Comparison of ENCODE assay signal across 8 cellular contexts in the genomic region with DNA sequence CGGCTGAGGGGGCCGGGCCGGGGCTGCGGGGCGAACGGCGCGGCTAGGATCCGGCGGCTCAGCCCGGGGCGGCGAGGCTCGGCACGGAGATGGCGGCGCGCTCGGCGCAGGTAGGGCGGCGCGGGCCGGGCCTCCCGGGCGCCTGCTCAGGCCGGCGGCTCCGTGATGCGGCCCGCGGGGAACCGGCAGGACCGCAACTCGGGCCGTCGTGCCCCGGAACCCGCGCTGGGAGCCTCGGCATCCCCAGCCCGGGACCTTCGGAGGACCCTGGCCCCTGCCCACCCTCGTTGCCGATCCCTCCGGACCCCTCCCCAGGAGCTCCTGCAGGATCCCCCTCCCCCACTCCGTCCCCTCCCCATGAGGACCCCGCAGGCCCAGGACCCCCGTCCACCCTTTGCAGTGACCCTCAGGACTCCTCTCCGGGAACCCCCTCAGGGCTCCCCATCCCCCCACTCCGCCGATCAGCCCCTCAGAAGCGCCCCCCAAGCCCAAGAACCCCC. TPM values are rescaled to one million over a fixed set of nuclear protein-coding genes. Genes with fewer than 3 reads are reported as not detected.
A peak's percentile ranks its signal among the peaks of the same experiment; 100 is the strongest.
DNase-seq lines count a peak whose midpoint lies in the region; ATAC-seq lines count a peak whose summit lies in the region.

No MANE protein-coding gene starts in this region.

- no peak overlapping the region for H3K27ac Mint-ChIP-seq in T-cell

- peaks cover 29% of the 10 kb centered on the region for H3K79me2 ChIP-seq in GM23248 (ENCODE audit: insufficient read depth)

- H4K20me1 ChIP-seq in GM23248 (ENCODE audit: insufficient read depth), result no peaks in the 10 kb centered on the region

- H3K4me3 Mint-ChIP-seq in T-cell, result peak overlapping the region in 2 of 3 donors; percentile 73 to 83

- H3K27ac ChIP-seq in GM23248 (no peak overlapping the region), right cardiac atrium (ENCODE audit: low read length) (no peak overlapping the region)

- 2% methylated on average over 13 to 15 of the region's 53 CpGs for WGBS in GM23248 (ENCODE audit: low coverage in 1 of 2, low lambda C conversion rate in 2 of 2, missing lambda C conversion rate in 2 of 2), 2 experiments
- 1% methylated on average over 53 of the region's 53 CpGs for WGBS in right cardiac atrium

- peak overlapping the region; percentile 76 for H3K4me3 ChIP-seq in GM23248
- H3K4me3 ChIP-seq in right cardiac atrium (ENCODE audit: low read length), result peak overlapping the region; percentile 99
- H3K4me3 ChIP-seq in skeletal muscle satellite cell (ENCODE audit: low read length), result peak overlapping the region; percentile 77

- DNase-seq in GM23248, result no peak
- DNase-seq in T-cell, result peak in 3 of 34 experiments; percentile 14 to 24 (median 22)
- DNase-seq in right cardiac atrium, result peak; percentile 38 to 72 (median 70)
- DNase-seq in stimulated activated CD4-positive, alpha-beta T cell treated with anti-CD3 and anti-CD28 coated beads, Interleukin-12 subunit alpha, Interleukin-12 subunit beta, amount 100 ng/mL, for 4 hours, result no peak
- no peak for DNase-seq in pons (ENCODE audit: low spot score)

- ATAC-seq in T-cell (replicated peaks in 1 of 4) (peak in 1 of 4 experiments; percentile 3), right cardiac atrium (no peak), HG02588 (IDR thresholded peaks at IDR 0.05; ENCODE audit: unreplicated experiment) (no peak), GM21717 (IDR thresholded peaks at IDR 0.05; ENCODE audit: unreplicated experiment) (no peak)

- H2AFZ ChIP-seq in GM23248, result no peak overlapping the region

- intact Hi-C loops in right cardiac atrium (cut with DNase I), result no loop called here

- H3K9me3 ChIP-seq in GM23248 (ENCODE audit: low read depth) (no peaks in the 10 kb centered on the region), right cardiac atrium (ENCODE audit: control insufficient read depth, low read length) (no peaks in the 10 kb centered on the region), skeletal muscle satellite cell (replicated peaks; ENCODE audit: low read length) (no peaks in the 10 kb centered on the region)

- H3K9ac ChIP-seq in GM23248 (peak overlapping the region; percentile 80), skeletal muscle satellite cell (ENCODE audit: low read depth, low read length) (peak overlapping the region; percentile 78)

- H3F3A ChIP-seq in GM23248 (ENCODE audit: insufficient read depth), result no peaks in the 10 kb centered on the region

- peaks cover 17 to 21% (median 19%) of the 10 kb centered on the region in 3 donors for H3K4me1 Mint-ChIP-seq in T-cell

- in situ Hi-C loops in GM23248 (cut with MboI), result no loop called here

- H3K36me3 ChIP-seq in GM23248 (ENCODE audit: low read depth) (no peaks in the 10 kb centered on the region), skeletal muscle satellite cell (ENCODE audit: insufficient read depth, low read length) (no peaks in the 10 kb centered on the region)

- peak overlapping the region; percentile 54 for H3K4me2 ChIP-seq in GM23248 (ENCODE audit: unreplicated experiment)
- peak overlapping the region; percentile 76 for H3K4me2 ChIP-seq in skeletal muscle satellite cell (ENCODE audit: low read length)

- no peaks in the 10 kb centered on the region for H3K9me3 Mint-ChIP-seq in T-cell

- H3K27me3 Mint-ChIP-seq in T-cell, result no peaks in the 10 kb centered on the region

- H3K27me3 ChIP-seq in GM23248 (replicated peaks; ENCODE audit: insufficient read depth) (peaks cover 15% of the 10 kb centered on the region; the same call in 1 of the 2 replicates), right cardiac atrium (ENCODE audit: control insufficient read depth, insufficient read depth) (no peaks in the 10 kb centered on the region), skeletal muscle satellite cell (ENCODE audit: control insufficient read depth, insufficient read depth, low read length) (peaks cover 7% of the 10 kb centered on the region)

- H3K9me2 ChIP-seq in GM23248 (ENCODE audit: insufficient read depth), result no peaks in the 10 kb centered on the region

- CTCF ChIA-PET in T-cell (lab: Charles Lee), result interaction anchor here in 1 of 2 donors (0.5 kb wide), 1 partner anchor 712 kb away, joined by 4 read pairs; no protein-coding TSS in a partner anchor

- H3K36me3 Mint-ChIP-seq in T-cell, result no peaks in the 10 kb centered on the region

- POLR2A ChIA-PET in T-cell (lab: Charles Lee), result no interaction called here

- H3K4me1 ChIP-seq in GM23248 (ENCODE audit: insufficient read depth) (peaks cover 16% of the 10 kb centered on the region), right cardiac atrium (ENCODE audit: control insufficient read depth, insufficient read depth, low read length) (peaks cover 7% of the 10 kb centered on the region), skeletal muscle satellite cell (ENCODE audit: control insufficient read depth, insufficient read depth, low read length) (peaks cover 30% of the 10 kb centered on the region)

RNA-seq across cellular contexts. Expression of a gene that starts 0.3 kb away (rescaled TPM):
- total RNA-seq in GM23248 (2014; rRNA removed; shearing (Covaris generic)), result 24.3 and 26.8 TPM in 2 replicates
- polyA plus RNA-seq in GM23248 (2016; fragmentation: Nextera tagmentation; extraction: Ambion mirVana) (6.9 and 8.4 TPM in 2 replicates), right cardiac atrium (22.2 TPM)
- total RNA-seq in T-cell (10 to 100 TPM in 4 of 5 donors, 1 to 10 TPM in 1; 9.6 to 15.1 (median 13.7) TPM), right cardiac atrium (10 to 100 TPM; 17.7 to 20.5 (median 18.6) TPM)
- 17.2 and 22.3 TPM in 2 replicates for total RNA-seq in skeletal muscle satellite cell (2012; rRNA removed)

RNA-seq across cellular contexts. Expression of a gene that starts 43.9 kb away (rescaled TPM):
- total RNA-seq in GM23248 (2014; rRNA removed; shearing (Covaris generic)), result not detected in 2 replicates
- polyA plus RNA-seq in GM23248 (2016; fragmentation: Nextera tagmentation; extraction: Ambion mirVana), result 0.10 TPM in 1 of 2 replicates, not detected in the other
- under 1 TPM; 0.28 to 0.85 (median 0.36) TPM for total RNA-seq in T-cell
- total RNA-seq in right cardiac atrium, result under 1 TPM in 2 of 4 donors, not detected in 2; 0.29 to 0.34 TPM
- polyA plus RNA-seq in right cardiac atrium, result 0.11 TPM
- total RNA-seq in skeletal muscle satellite cell (2012; rRNA removed), result under 0.01 TPM in 1 of 2 replicates, not detected in the other

RNA-seq across cellular contexts. Expression of a gene that starts 58.0 kb away (rescaled TPM):
- total RNA-seq in GM23248 (2014; rRNA removed; shearing (Covaris generic)), result 3.5 and 3.6 TPM in 2 replicates
- polyA plus RNA-seq in GM23248 (2016; fragmentation: Nextera tagmentation; extraction: Ambion mirVana), result 3.7 and 4.0 TPM in 2 replicates
- under 1 TPM in 1 of 5 donors, not detected in 4; 0.06 TPM for total RNA-seq in T-cell
- total RNA-seq in right cardiac atrium, result 1 to 10 TPM in 2 of 4 donors, under 1 TPM in 2; 0.93 to 1.2 (median 0.97) TPM
- polyA plus RNA-seq in right cardiac atrium, result 0.36 TPM
- total RNA-seq in skeletal muscle satellite cell (2012; rRNA removed), result 5.2 and 6.3 TPM in 2 replicates

Comparison
In these comparisons a context has a peak if more than half of its experiments do, and no peak if none do; other contexts are left out.
1. DNase-seq: peak in right cardiac atrium (3 of 3); none in GM23248 (single experiment), stimulated activated CD4-positive, alpha-beta T cell treated with anti-CD3 and anti-CD28 coated beads, Interleukin-12 subunit alpha, Interleukin-12 subunit beta, amount 100 ng/mL, for 4 hours (single experiment) and pons (single experiment).
2. Peak in every context shown above with its lines, with median percentiles within 50 percentile points of each other: H3K4me3 ChIP-seq.